In the genomic region with DNA sequence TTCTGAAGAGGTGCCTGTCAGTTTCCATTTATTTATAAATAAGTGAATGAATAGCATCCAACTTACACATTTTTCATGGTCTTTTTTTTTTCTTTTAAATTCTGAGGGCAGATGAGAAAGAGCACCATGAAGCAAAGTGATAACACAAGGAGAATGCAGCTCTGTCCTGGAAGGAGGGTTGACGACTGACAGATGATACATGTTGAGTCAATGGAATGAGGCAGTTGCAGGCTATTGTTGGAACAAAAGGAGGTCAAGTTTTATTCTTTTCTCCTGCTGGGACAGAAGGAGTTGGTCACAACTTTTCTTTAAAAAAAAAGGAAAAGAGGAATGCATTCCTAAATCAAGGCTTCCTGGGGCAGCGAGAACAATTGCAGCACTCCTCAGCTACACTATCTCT, we compare ENCODE assay signal across 14 cellular contexts.
"Had no signal": no experiment of that assay in that cellular context is flagged by ENCODE, and none has a peak within 500 bp of the region (broad histone marks: within the 10 kb centered on the region; RNA-seq: fewer than 3 reads in every experiment).

No MANE protein-coding gene starts in this region.

- H3K36me3 ChIP-seq: esophagus squamous epithelium, ovary, sigmoid colon, thoracic aorta had no signal

- H3K9me3 Mint-ChIP-seq: central memory CD8-positive, alpha-beta T cell had no signal

- H3K4me3 ChIP-seq: coronary artery, esophagus squamous epithelium, ovary, sigmoid colon, thoracic aorta had no signal

- H3K9me3 ChIP-seq: esophagus squamous epithelium, ovary, sigmoid colon, thoracic aorta had no signal

- H3K27me3 ChIP-seq: esophagus squamous epithelium, ovary, sigmoid colon had no signal

- H3K4me1 Mint-ChIP-seq: activated naive CD4-positive, alpha-beta T cell treated with anti-CD3 and anti-CD28 coated beads, Interleukin-2, amount 10 ng/mL, durations not matched to agents 7 days and 5 days; central memory CD8-positive, alpha-beta T cell had no signal

- H3K27ac Mint-ChIP-seq: activated naive CD4-positive, alpha-beta T cell treated with anti-CD3 and anti-CD28 coated beads, Interleukin-2, amount 10 ng/mL, durations not matched to agents 7 days and 5 days; activated T-helper 2 cell treated with anti-CD3 and anti-CD28 coated beads, Interferon-gamma antibody, Interleukin-2, Interleukin-4, amounts not matched to agents 10 μg/mL and 5 μg/mL and 100 μg/mL, durations not matched to agents 14 hours and 24 hours and 36 hours had no signal

- H3K27ac ChIP-seq: coronary artery, esophagus squamous epithelium, ovary, sigmoid colon, thoracic aorta had no signal

- FAIRE-seq: frontal cortex had no signal

- H3K4me1 ChIP-seq: sigmoid colon had no signal

- H3K27me3 Mint-ChIP-seq: activated naive CD4-positive, alpha-beta T cell treated with anti-CD3 and anti-CD28 coated beads, Interleukin-2, amount 10 ng/mL, durations not matched to agents 7 days and 5 days; central memory CD8-positive, alpha-beta T cell had no signal

- H3K4me3 Mint-ChIP-seq: activated naive CD4-positive, alpha-beta T cell treated with anti-CD3 and anti-CD28 coated beads, Interleukin-2, amount 10 ng/mL, durations not matched to agents 7 days and 5 days; central memory CD8-positive, alpha-beta T cell; neural crest cell had no signal

- DNase-seq: activated CD4-positive, alpha-beta T cell treated with anti-CD3 and anti-CD28 coated beads for 1 hour; activated CD4-positive, alpha-beta T cell treated with anti-CD3 and anti-CD28 coated beads, Interleukin-2, amount 50 U/mL, for 4 hours; activated naive CD4-positive, alpha-beta T cell treated with anti-CD3 and anti-CD28 coated beads, Interleukin-2, amount 10 ng/mL, durations not matched to agents 7 days and 5 days; esophagus squamous epithelium; ovary; sigmoid colon; stimulated activated CD4-positive, alpha-beta T cell treated with anti-CD3 and anti-CD28 coated beads, Interleukin-12 subunit alpha, Interleukin-12 subunit beta, amount 100 ng/mL, for 4 hours; stimulated activated CD4-positive, alpha-beta T cell treated with anti-CD3 and anti-CD28 coated beads, Interleukin-2, amount 100 ng/mL, for 24 hours had no signal
